In the genomic region with DNA sequence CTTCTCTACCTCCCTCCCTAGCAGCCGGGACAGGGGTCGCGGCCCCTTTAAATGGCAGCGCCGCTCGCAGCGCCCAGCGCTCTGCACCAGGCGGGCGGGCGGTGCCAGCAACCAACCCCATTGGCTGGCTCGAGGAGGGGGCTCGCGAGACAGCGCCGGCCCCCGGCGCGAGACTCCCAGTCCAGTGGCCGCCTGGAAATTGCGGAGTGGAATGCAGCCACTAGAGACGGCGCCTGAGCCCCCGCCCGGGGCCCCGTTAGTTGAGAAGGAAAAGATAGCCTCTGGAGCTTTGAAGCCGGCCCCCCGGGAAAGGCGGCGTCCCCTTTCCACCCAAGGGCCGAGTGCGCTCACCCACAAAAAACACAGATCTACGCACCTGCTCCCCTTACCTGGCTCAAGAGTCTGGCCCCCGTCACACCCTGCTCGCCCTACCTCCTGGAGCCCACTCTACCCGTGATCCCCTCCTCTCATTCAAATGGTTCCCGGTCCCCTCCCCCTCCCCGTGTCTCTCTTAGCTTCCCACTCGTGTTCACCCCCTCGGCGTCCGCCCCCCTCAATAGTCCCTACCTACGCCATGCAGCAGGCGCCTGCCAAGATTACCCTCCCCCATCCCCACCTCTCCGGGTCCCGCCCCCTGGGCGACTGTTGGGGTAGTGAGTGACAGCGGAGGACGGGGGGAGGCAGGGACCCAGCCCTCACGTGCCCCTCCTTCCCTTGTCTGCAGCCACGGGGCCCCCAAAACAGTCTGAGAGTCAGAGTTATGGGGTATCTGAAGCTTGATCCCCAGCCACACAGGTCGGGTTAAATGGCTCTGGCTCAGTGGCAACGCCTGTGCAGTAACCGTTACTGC, we compare ENCODE assay signal across 8 cellular contexts.
DNase-seq lines count a peak whose midpoint lies in the region; ATAC-seq and TF ChIP-seq lines count a peak whose summit lies in the region.

Gene ZMYM3, minus strand, starts transcription at position 49 of the 850 bp plus-strand sequence. CDS start 885 bp downstream, outside the sequence.

- H3K9me3 Mint-ChIP-seq in central memory CD8-positive, alpha-beta T cell, result no peaks in the 10 kb centered on the region

- H3K4me3 Mint-ChIP-seq in central memory CD8-positive, alpha-beta T cell, result peak within 1 kb of the TSS; percentile 81

- no peaks in the 10 kb centered on the region for H3K27me3 Mint-ChIP-seq in central memory CD8-positive, alpha-beta T cell

- DNase-seq in AG20443 (ENCODE audit: low spot score) (peak; percentile 95), NCI-H446 treated with DMSO at 0.1 percent for 48 hours (lab: John Stamatoyannopoulos, UW) (peak; percentile 72), islet precursor cell (peak; percentile 91)
- DNase-seq in central memory CD8-positive, alpha-beta T cell (ENCODE audit: low spot score in 2 of 2), result peak; percentile 41 to 74
- peak; percentile 58 to 59 for DNase-seq in stimulated activated CD4-positive, alpha-beta T cell treated with anti-CD3 and anti-CD28 coated beads, Interleukin-12 subunit alpha, Interleukin-12 subunit beta, amount 100 ng/mL, for 24 hours (ENCODE audit: low read depth in 2 of 2)

- H3K36me3 Mint-ChIP-seq in central memory CD8-positive, alpha-beta T cell (ENCODE audit: insufficient read depth), result peaks cover 16% of the 10 kb centered on the region

- TF ChIP-seq POLR2A in GM19099 (IDR thresholded peaks at IDR 0.05; ENCODE audit: extremely low read depth, insufficient read length, low read depth), result peak; percentile 56

- ATAC-seq in HG03354 (IDR thresholded peaks at IDR 0.05; ENCODE audit: poor library complexity, severe bottlenecking, unreplicated experiment), result peak; percentile 82
- peak; percentile 89 to 91 for ATAC-seq in activated CD4-positive, CD25-positive, alpha-beta regulatory T cell treated with anti-CD3 and anti-CD28 coated beads, Interleukin-2, amount 50 U/mL, for 24 hours
- ATAC-seq in central memory CD8-positive, alpha-beta T cell (replicated peaks; ENCODE audit: extremely low read depth, poor library complexity, severe bottlenecking), result peak; percentile 79

- peak within 1 kb of the TSS; percentile 96 for H3K27ac Mint-ChIP-seq in central memory CD8-positive, alpha-beta T cell (ENCODE audit: low read depth)

- H3K4me1 Mint-ChIP-seq in central memory CD8-positive, alpha-beta T cell, result peaks cover 13% of the 10 kb centered on the region

Comparison
In these comparisons a context has a peak if more than half of its experiments do, and no peak if none do; other contexts are left out.
1. Peak in every context shown above with its lines: DNase-seq and ATAC-seq.